Comparison of ENCODE assay signal across 17 cellular contexts in the genomic region with DNA sequence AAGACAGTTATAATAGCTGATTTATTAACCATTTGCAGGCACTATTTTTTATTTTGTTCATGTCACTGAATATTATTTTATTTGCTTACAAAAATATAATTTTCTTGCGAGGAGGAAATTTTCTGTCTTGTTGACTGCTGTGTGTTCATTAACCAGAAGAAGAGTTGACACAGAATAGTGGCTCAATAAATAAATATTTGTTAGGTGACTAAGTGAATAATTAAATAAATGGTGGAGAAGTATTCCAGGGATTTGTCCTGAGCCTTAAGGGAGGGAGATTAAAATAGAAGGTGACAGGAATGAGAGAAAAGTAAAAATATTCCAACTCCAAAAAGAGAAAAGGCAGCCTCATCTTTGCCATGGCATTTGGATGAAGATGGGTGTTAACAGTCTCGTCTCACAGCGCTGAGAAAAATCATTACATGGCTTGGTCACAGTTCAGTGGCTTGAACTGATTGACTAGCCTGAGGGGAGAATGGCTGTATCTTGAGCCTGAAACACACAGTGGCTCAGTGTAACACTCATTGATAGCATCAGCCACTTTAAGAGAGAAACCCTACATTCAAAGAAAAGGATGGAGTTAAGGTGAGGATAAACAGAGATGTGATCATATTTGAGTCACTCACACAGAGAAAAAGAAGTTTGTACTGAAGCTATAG.
"Had no signal": no experiment of that assay in that cellular context is flagged by ENCODE, and none has a peak within 500 bp of the region (broad histone marks: within the 10 kb centered on the region; RNA-seq: fewer than 3 reads in every experiment).

No MANE protein-coding gene starts in this region.

- FAIRE-seq: bronchial epithelial cell, frontal cortex had no signal

- H3K4me3 ChIP-seq: ascending aorta, mucosa of descending colon, prostate gland, sigmoid colon had no signal

- H3K27ac ChIP-seq: ascending aorta, prostate gland, sigmoid colon had no signal

- DNase-seq: activated CD4-positive, alpha-beta T cell treated with anti-CD3 and anti-CD28 coated beads for 48 hours; activated naive CD4-positive, alpha-beta T cell; activated naive CD8-positive, alpha-beta T cell treated with anti-CD3 and anti-CD28 coated beads, Interleukin-2, amount 50 U/mL, for 24 hours; left cardiac atrium; mammary epithelial cell; mucosa of descending colon; naive thymus-derived CD8-positive, alpha-beta T cell; nucleus accumbens; sigmoid colon; stimulated activated CD4-positive, alpha-beta T cell treated with anti-CD3 and anti-CD28 coated beads, Interleukin-12 subunit alpha, Interleukin-12 subunit beta, amount 100 ng/mL, for 4 hours; stimulated activated naive CD4-positive, alpha-beta T cell treated with Interleukin-2 at 50 U/mL for 16 hours; T-helper 17 cell had no signal

- H3K9me3 ChIP-seq: ascending aorta, mucosa of descending colon, prostate gland, sigmoid colon had no signal

- H3K36me3 ChIP-seq: ascending aorta, prostate gland, sigmoid colon had no signal

- H3K4me1 ChIP-seq: ascending aorta, prostate gland, sigmoid colon had no signal

- H3K27me3 ChIP-seq: ascending aorta, sigmoid colon had no signal

- ATAC-seq: activated naive CD8-positive, alpha-beta T cell treated with anti-CD3 and anti-CD28 coated beads, Interleukin-2, amount 50 U/mL, for 24 hours; left cardiac atrium; mucosa of descending colon; naive thymus-derived CD8-positive, alpha-beta T cell; T-helper 17 cell; WTC11 had no signal
